26 cellular contexts compared by ENCODE assay signal in the genomic region with DNA sequence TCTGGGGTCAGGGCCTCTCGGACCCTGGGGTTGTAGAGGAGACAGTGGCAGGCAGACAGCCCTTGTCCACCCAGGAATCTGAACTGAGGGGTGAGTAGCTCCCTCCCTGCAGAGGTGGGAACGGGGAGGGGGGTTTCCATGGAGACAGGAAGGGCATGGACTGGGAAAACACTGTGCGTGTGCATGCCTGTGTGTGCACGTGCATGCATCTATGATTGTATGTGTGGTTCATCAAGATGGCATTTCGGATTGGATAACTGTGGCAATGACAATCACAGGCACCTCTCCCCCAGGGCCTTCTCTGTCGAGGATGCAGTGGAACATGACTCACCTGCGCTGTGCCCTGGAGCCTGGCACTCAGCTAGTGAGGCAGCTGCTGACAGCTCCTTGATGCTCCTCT. TPM values are rescaled to one million over a fixed set of nuclear protein-coding genes. Genes with fewer than 3 reads are reported as not detected.
A peak's percentile ranks its signal among the peaks of the same experiment; 100 is the strongest.
DNase-seq lines count a peak whose midpoint lies in the region; ATAC-seq, FAIRE-seq and TF ChIP-seq lines count a peak whose summit lies in the region.
"Had no signal": no experiment of that assay in that cellular context is flagged by ENCODE, and none has a peak within 500 bp of the region (broad histone marks: within the 10 kb centered on the region; RNA-seq: fewer than 3 reads in every experiment).

No MANE protein-coding gene starts in this region.

- intact Hi-C loops in left colon (cut with DNase I, micrococcal nuclease), result no loop called here

- no peak for TF ChIP-seq CTCF in RWPE1 (conservative IDR thresholded peaks at IDR 0.05; ENCODE audit: low read depth)

- CTCF ChIA-PET in RWPE1 (lab: Yijun Ruan, JAX), result no interaction called here

- DNase-seq in NCI-H2227 (lab: John Stamatoyannopoulos, UW; ENCODE audit: unreplicated experiment), result peak; percentile 46
- no peak for DNase-seq in NCI-H2227 treated with DMSO at 0.1 percent for 48 hours (lab: John Stamatoyannopoulos, UW)
- peak; percentile 88 for DNase-seq in RWPE1 (ENCODE audit: low spot score)
- DNase-seq in glomerular visceral epithelial cell (ENCODE audit: extremely low spot score), result peak; percentile 28
- no peak for DNase-seq in urothelium cell line (ENCODE audit: low spot score)
- DNase-seq in hypothalamus (lab: John Stamatoyannopoulos, UW), result no peak
- no peak for DNase-seq in hippocampal formation (lab: John Stamatoyannopoulos, UW)
- no peak for DNase-seq in left colon
- DNase-seq: activated CD4-positive, alpha-beta T cell treated with anti-CD3 and anti-CD28 coated beads, Interleukin-2, amount 10 ng/mL, durations not matched to agents 7 days and 5 days; activated naive CD8-positive, alpha-beta T cell treated with anti-CD3 and anti-CD28 coated beads for 36 hours; heart left ventricle; mucosa of descending colon; NCI-H1694 treated with DMSO at 0.1 percent for 48 hours; stimulated activated CD4-positive, alpha-beta T cell treated with anti-CD3 and anti-CD28 coated beads, Interleukin-4, amount 100 ng/mL, for 4 hours; T-helper 1 cell; upper lobe of right lung had no signal

- H3K27ac ChIP-seq in RWPE1, result no peak overlapping the region
- H3K27ac ChIP-seq: BLaER1 treated with 17β-estradiol and CSF1 and Interleukin-3, amounts not matched to agents 10 nM and 100 nM; heart left ventricle; neutrophil; upper lobe of right lung; VCaP had no signal

- no peak for ATAC-seq in left colon
- ATAC-seq: mucosa of descending colon, Right ventricle myocardium inferior, upper lobe of right lung had no signal

- FAIRE-seq in urothelium cell line (lab: Jason Lieb, UNC), result peak; percentile 62
- FAIRE-seq: A204.1 had no signal

- POLR2A ChIA-PET in RWPE1 (lab: Yijun Ruan, JAX; ENCODE audit: low non-redundant PET), result no interaction called here

RNA-seq across cellular contexts. Expression of a gene that starts 6.1 kb away (rescaled TPM):
- 1 to 10 TPM in 1 of 2 donors, under 1 TPM in 1; 0.24 to 1.1 TPM for total RNA-seq in left colon
- total RNA-seq: activated naive CD8-positive, alpha-beta T cell treated with anti-CD3 and anti-CD28 coated beads for 36 hours; activated T-helper 2 cell treated with anti-CD3 and anti-CD28 coated beads, Interferon-gamma antibody, Interleukin-2, Interleukin-4, amounts not matched to agents 10 μg/mL and 5 μg/mL and 100 μg/mL, durations not matched to agents 14 hours and 24 hours and 36 hours; chondrocyte; G401 had no signal

RNA-seq across cellular contexts. Expression of a gene that starts 15.3 kb away (rescaled TPM):
- not detected for total RNA-seq in left colon
- total RNA-seq: activated CD4-positive, alpha-beta T cell treated with anti-CD3 and anti-CD28 coated beads, Interleukin-2, amount 10 ng/mL, durations not matched to agents 7 days and 5 days; activated naive CD8-positive, alpha-beta T cell treated with anti-CD3 and anti-CD28 coated beads for 36 hours; activated T-helper 2 cell treated with anti-CD3 and anti-CD28 coated beads, Interferon-gamma antibody, Interleukin-2, Interleukin-4, amounts not matched to agents 10 μg/mL and 5 μg/mL and 100 μg/mL, durations not matched to agents 14 hours and 24 hours and 36 hours; chondrocyte; G401; lower leg skin; mucosa of descending colon; NCI-H460; Right ventricle myocardium inferior; upper lobe of right lung had no signal

RNA-seq across cellular contexts. Expression of a gene that starts 20.8 kb away (rescaled TPM):
- total RNA-seq in left colon, result under 1 TPM; 0.12 to 0.25 TPM
- total RNA-seq: activated CD4-positive, alpha-beta T cell treated with anti-CD3 and anti-CD28 coated beads, Interleukin-2, amount 10 ng/mL, durations not matched to agents 7 days and 5 days; activated naive CD8-positive, alpha-beta T cell treated with anti-CD3 and anti-CD28 coated beads for 36 hours; activated T-helper 2 cell treated with anti-CD3 and anti-CD28 coated beads, Interferon-gamma antibody, Interleukin-2, Interleukin-4, amounts not matched to agents 10 μg/mL and 5 μg/mL and 100 μg/mL, durations not matched to agents 14 hours and 24 hours and 36 hours; chondrocyte; G401; NCI-H460 had no signal

RNA-seq across cellular contexts. Expression of a gene that starts 40.0 kb away (rescaled TPM):
- not detected for total RNA-seq in left colon
- total RNA-seq: activated naive CD8-positive, alpha-beta T cell treated with anti-CD3 and anti-CD28 coated beads for 36 hours; activated T-helper 2 cell treated with anti-CD3 and anti-CD28 coated beads, Interferon-gamma antibody, Interleukin-2, Interleukin-4, amounts not matched to agents 10 μg/mL and 5 μg/mL and 100 μg/mL, durations not matched to agents 14 hours and 24 hours and 36 hours; chondrocyte; G401; heart left ventricle; lower leg skin; mucosa of descending colon; NCI-H460; Right ventricle myocardium inferior; upper lobe of right lung had no signal

Comparison
In these comparisons a context has a peak if more than half of its experiments do, and no peak if none do; other contexts are left out.
1. DNase-seq: peak in NCI-H2227 (single experiment), RWPE1 (single experiment) and glomerular visceral epithelial cell (single experiment); none in NCI-H2227 treated with DMSO at 0.1 percent for 48 hours (single experiment), urothelium cell line (single experiment), hypothalamus (0 of 51), hippocampal formation (0 of 2) and left colon (0 of 2).